Comparison of ENCODE assay signal across 6 cellular contexts in the genomic region with DNA sequence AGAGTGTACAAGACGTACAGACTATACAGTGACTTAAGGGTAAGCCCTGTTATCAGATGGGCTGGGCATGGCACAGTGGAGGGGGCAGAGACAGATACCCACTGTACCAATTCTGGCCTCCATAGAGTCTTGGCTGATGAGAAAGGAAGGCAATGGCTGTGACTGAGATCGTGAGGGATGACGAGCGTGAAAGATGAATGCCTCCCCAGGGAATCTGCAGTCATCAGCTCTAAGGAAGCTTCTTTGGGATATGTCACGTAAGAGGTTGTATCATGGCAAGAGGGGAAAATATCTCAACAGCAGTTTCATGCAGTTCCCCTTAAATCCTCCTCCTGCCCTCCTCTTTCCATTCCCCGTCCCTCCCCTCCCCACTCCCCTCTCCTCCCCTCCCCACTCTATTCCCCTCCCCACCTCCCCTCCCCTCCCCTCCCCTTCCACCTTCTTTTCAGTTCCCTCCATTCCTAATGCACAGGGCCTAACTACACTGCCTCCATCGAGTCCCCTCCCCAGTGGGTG.
"Had no signal": no experiment of that assay in that cellular context is flagged by ENCODE, and none has a peak within 500 bp of the region (broad histone marks: within the 10 kb centered on the region; RNA-seq: fewer than 3 reads in every experiment).

No MANE protein-coding gene starts in this region.

- DNase-seq: amniotic stem cell had no signal

- H3K9me3 ChIP-seq: esophagus muscularis mucosa, suprapubic skin, transverse colon, uterus had no signal

- H3K27me3 ChIP-seq: uterus had no signal

- H3K4me1 ChIP-seq: suprapubic skin, transverse colon, uterus had no signal

- H3K27ac ChIP-seq: esophagus muscularis mucosa, skin epidermis, suprapubic skin, transverse colon, uterus had no signal

- H3K36me3 ChIP-seq: esophagus muscularis mucosa, suprapubic skin, transverse colon, uterus had no signal

- H3K4me3 ChIP-seq: esophagus muscularis mucosa, skin epidermis, suprapubic skin, transverse colon, uterus had no signal
